ENCODE assay signal across 25 cellular contexts in genomic region chr16:5005916-5006315, GRCh38. TPM values are rescaled to one million over a fixed set of nuclear protein-coding genes. Genes with fewer than 3 reads are reported as not detected.
DNase-seq lines count a peak whose midpoint lies in the region; ATAC-seq and TF ChIP-seq lines count a peak whose summit lies in the region.
"Had no signal": no experiment of that assay in that cellular context is flagged by ENCODE, and none has a peak within 500 bp of the region (broad histone marks: within the 10 kb centered on the region; RNA-seq: fewer than 3 reads in every experiment).

No MANE protein-coding gene starts in this region.

- peaks cover 15% of the 10 kb centered on the region for H3K4me1 ChIP-seq in NT2/D1 (ENCODE audit: insufficient read depth, insufficient read length)

- no peaks in the 10 kb centered on the region for H3K27me3 ChIP-seq in NT2/D1 (ENCODE audit: insufficient read depth, insufficient read length)
- no peaks in the 10 kb centered on the region for H3K27me3 ChIP-seq in layer of hippocampus (ENCODE audit: control insufficient read depth, insufficient read depth, low read length)
- H3K27me3 ChIP-seq: BLaER1 treated with 17β-estradiol and CSF1 and Interleukin-3, amounts not matched to agents 10 nM and 100 nM had no signal

- H3K27me3 Mint-ChIP-seq in chondrocyte (ENCODE audit: low read depth): peaks cover 28% of the 10 kb centered on the region

- TF ChIP-seq CTCF in chondrocyte (IDR thresholded peaks at IDR 0.05): no peak

- no peak overlapping the region for H3K4me3 ChIP-seq in NT2/D1 (ENCODE audit: insufficient read length, low read depth)
- H3K4me3 ChIP-seq: BLaER1 treated with 17β-estradiol and CSF1 and Interleukin-3, amounts not matched to agents 10 nM and 100 nM had no signal

- H3K9ac ChIP-seq in NT2/D1 (ENCODE audit: insufficient read length, low read depth): peak overlapping the region; percentile 0
- H3K9ac ChIP-seq: BLaER1 treated with 17β-estradiol and CSF1 and Interleukin-3, amounts not matched to agents 10 nM and 100 nM had no signal

- ATAC-seq in GM21528 (IDR thresholded peaks at IDR 0.05; ENCODE audit: low FRiP score, unreplicated experiment) (no peak), HG03095 (IDR thresholded peaks at IDR 0.05; ENCODE audit: unreplicated experiment) (no peak), HG02852 (IDR thresholded peaks at IDR 0.05; ENCODE audit: unreplicated experiment) (no peak)
- ATAC-seq: Panc1 had no signal

- H3K27ac Mint-ChIP-seq in chondrocyte (ENCODE audit: unreplicated experiment): no peak overlapping the region
- H3K27ac Mint-ChIP-seq: CD4-positive, alpha-beta memory T cell had no signal

- H3K9me3 Mint-ChIP-seq in chondrocyte (ENCODE audit: low read depth): no peaks in the 10 kb centered on the region

- DNase-seq in CD1c-positive myeloid dendritic cell (ENCODE audit: extremely low spot score) (peak; percentile 46), NT2/D1 (ENCODE audit: low read depth, low spot score) (no peak), chondrocyte (ENCODE audit: low spot score) (peak; percentile 41), NCI-H82 (lab: John Stamatoyannopoulos, UW) (no peak)
- DNase-seq: AML-193; CD4-positive, alpha-beta memory T cell; DMS 273 treated with DMSO at 0.1 percent for 48 hours; DMS79 treated with DMSO at 0.1 percent for 48 hours; GF-D8; KBM-7; NCI-H1105 treated with DMSO at 0.1 percent for 48 hours; NCI-H146; NCI-H1930; NCI-H446 treated with DMSO at 0.1 percent for 48 hours; NCI-H526; SHP77 treated with DMSO at 0.1 percent for 48 hours had no signal

- H3K36me3 ChIP-seq in NT2/D1 (ENCODE audit: insufficient read depth, insufficient read length, low read length): no peaks in the 10 kb centered on the region
- H3K36me3 ChIP-seq: BLaER1 treated with 17β-estradiol and CSF1 and Interleukin-3, amounts not matched to agents 10 nM and 100 nM had no signal

- no peak overlapping the region for H3K4me3 Mint-ChIP-seq in chondrocyte (ENCODE audit: unreplicated experiment)
- H3K4me3 Mint-ChIP-seq: CD4-positive, alpha-beta memory T cell had no signal

- no peaks in the 10 kb centered on the region for H3K36me3 Mint-ChIP-seq in chondrocyte (ENCODE audit: low read depth)
- H3K36me3 Mint-ChIP-seq: CD4-positive, alpha-beta memory T cell had no signal

- H3K4me1 Mint-ChIP-seq in chondrocyte (ENCODE audit: low read depth): no peaks in the 10 kb centered on the region
- H3K4me1 Mint-ChIP-seq: CD4-positive, alpha-beta memory T cell had no signal

- H3K27ac ChIP-seq in layer of hippocampus (ENCODE audit: low read depth, low read length): peak overlapping the region; percentile 33
- H3K27ac ChIP-seq: BLaER1 treated with 17β-estradiol and CSF1 and Interleukin-3, amounts not matched to agents 10 nM and 100 nM; RWPE1 had no signal

- H3K9me3 ChIP-seq in NT2/D1 (ENCODE audit: insufficient read depth, low read length): no peaks in the 10 kb centered on the region
- H3K9me3 ChIP-seq: BLaER1 treated with 17β-estradiol and CSF1 and Interleukin-3, amounts not matched to agents 10 nM and 100 nM had no signal

RNA-seq across cellular contexts. Expression of gene NAGPA, which starts 27.8 kb away (rescaled TPM):
- total RNA-seq in chondrocyte: 10.1 to 11.8 TPM (median 11.3 TPM) in 3 replicates

RNA-seq across cellular contexts. Expression of gene SEC14L5, which starts 47.8 kb away (rescaled TPM):
- total RNA-seq in chondrocyte: not detected in 3 replicates
- total RNA-seq: CD4-positive, alpha-beta memory T cell; LHCN-M2; MCF 10A had no signal

RNA-seq across cellular contexts. Expression of gene C16orf89, which starts 59.8 kb away (rescaled TPM):
- total RNA-seq in chondrocyte: not detected in 3 replicates
- total RNA-seq: CD4-positive, alpha-beta memory T cell; LHCN-M2; MCF 10A had no signal

Comparison
In these comparisons a context has a peak if more than half of its experiments do, and no peak if none do; other contexts are left out.
1. DNase-seq: peak in CD1c-positive myeloid dendritic cell (single experiment) and chondrocyte (single experiment); none in NT2/D1 (single experiment) and NCI-H82 (single experiment).